24 cellular contexts compared by ENCODE assay signal in the genomic region with DNA sequence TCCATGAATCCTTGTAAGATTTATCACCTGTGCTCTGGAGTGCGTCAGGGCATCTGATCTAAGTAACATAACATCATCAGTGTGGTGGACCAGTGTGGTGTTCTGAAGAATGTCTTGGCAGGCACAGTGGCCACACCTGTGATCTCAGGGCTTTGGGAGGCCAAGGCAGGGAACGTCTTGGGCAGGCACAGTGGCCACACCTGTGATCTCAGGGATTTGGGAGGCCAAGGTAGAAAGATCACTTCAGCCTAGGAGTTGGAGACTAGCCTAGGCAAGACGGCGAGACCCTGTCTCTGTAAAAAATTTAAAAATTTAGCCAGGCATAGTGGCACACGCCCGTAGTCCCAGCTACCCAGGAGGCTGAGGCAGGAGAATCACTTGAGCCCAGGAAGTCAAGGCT.
"Had no signal": no experiment of that assay in that cellular context is flagged by ENCODE, and none has a peak within 500 bp of the region (broad histone marks: within the 10 kb centered on the region; RNA-seq: fewer than 3 reads in every experiment).

No MANE protein-coding gene starts in this region.

- H3K9me3 Mint-ChIP-seq: natural killer cell treated with Interleukin-12 subunit alpha and Interleukin-12 subunit beta and Interleukin-15 and Interleukin-18, amount 100 ng/mL, for 72 hours; stimulated activated effector memory CD8-positive, alpha-beta T cell treated with anti-CD3 and anti-CD28 coated beads, Interleukin-12 subunit alpha, Interleukin-12 subunit beta, amount 100 ng/mL, for 72 hours; stimulated activated naive CD8-positive, alpha-beta T cell treated with anti-CD3 and anti-CD28 coated beads, Interleukin-15, Interleukin-2, amounts not matched to agents 100 ng/mL and 50 ng/mL, for 24 hours had no signal

- H3K27ac Mint-ChIP-seq: immature natural killer cell; naive thymus-derived CD4-positive, alpha-beta T cell; natural killer cell treated with Interleukin-12 subunit alpha and Interleukin-12 subunit beta and Interleukin-15 and Interleukin-18, amount 100 ng/mL, for 72 hours; stimulated activated effector memory CD8-positive, alpha-beta T cell treated with anti-CD3 and anti-CD28 coated beads, Interleukin-12 subunit alpha, Interleukin-12 subunit beta, amount 100 ng/mL, for 72 hours; stimulated activated naive CD8-positive, alpha-beta T cell treated with anti-CD3 and anti-CD28 coated beads, Interleukin-15, Interleukin-2, amounts not matched to agents 100 ng/mL and 50 ng/mL, for 24 hours had no signal

- DNase-seq: hypothalamus; immature natural killer cell; lower lobe of right lung; mammary epithelial cell; mesendoderm; midbrain; mucosa of descending colon; naive thymus-derived CD4-positive, alpha-beta T cell; retina; stimulated activated CD4-positive, alpha-beta T cell treated with anti-CD3 and anti-CD28 coated beads, Interleukin-4, amount 100 ng/mL, for 24 hours; stimulated activated naive CD4-positive, alpha-beta T cell; trophoblast cell; uterus had no signal

- H3K4me1 ChIP-seq: lower lobe of right lung, prostate gland, suprapubic skin, tibial artery, uterus had no signal

- ATAC-seq: lower lobe of right lung; mucosa of descending colon; naive thymus-derived CD4-positive, alpha-beta T cell; natural killer cell treated with Interleukin-12 subunit alpha and Interleukin-12 subunit beta and Interleukin-15 and Interleukin-18, amount 100 ng/mL, for 72 hours; right cardiac atrium; sciatic nerve; stimulated activated effector memory CD8-positive, alpha-beta T cell treated with anti-CD3 and anti-CD28 coated beads, Interleukin-12 subunit alpha, Interleukin-12 subunit beta, amount 100 ng/mL, for 72 hours had no signal

- H3K36me3 ChIP-seq: lower lobe of right lung, ovary, prostate gland, suprapubic skin, thoracic aorta, tibial artery, uterus had no signal

- H3K9me3 ChIP-seq: lower lobe of right lung, mucosa of descending colon, ovary, prostate gland, suprapubic skin, thoracic aorta, tibial artery, uterus had no signal

- H3K4me3 Mint-ChIP-seq: immature natural killer cell; naive thymus-derived CD4-positive, alpha-beta T cell; natural killer cell treated with Interleukin-12 subunit alpha and Interleukin-12 subunit beta and Interleukin-15 and Interleukin-18, amount 100 ng/mL, for 72 hours; stimulated activated effector memory CD8-positive, alpha-beta T cell treated with anti-CD3 and anti-CD28 coated beads, Interleukin-12 subunit alpha, Interleukin-12 subunit beta, amount 100 ng/mL, for 72 hours; stimulated activated naive CD8-positive, alpha-beta T cell treated with anti-CD3 and anti-CD28 coated beads, Interleukin-15, Interleukin-2, amounts not matched to agents 100 ng/mL and 50 ng/mL, for 24 hours had no signal

- H3K4me1 Mint-ChIP-seq: immature natural killer cell; naive thymus-derived CD4-positive, alpha-beta T cell; stimulated activated effector memory CD8-positive, alpha-beta T cell treated with anti-CD3 and anti-CD28 coated beads, Interleukin-12 subunit alpha, Interleukin-12 subunit beta, amount 100 ng/mL, for 72 hours had no signal

- H3K36me3 Mint-ChIP-seq: immature natural killer cell; naive thymus-derived CD4-positive, alpha-beta T cell; natural killer cell treated with Interleukin-12 subunit alpha and Interleukin-12 subunit beta and Interleukin-15 and Interleukin-18, amount 100 ng/mL, for 72 hours; stimulated activated effector memory CD8-positive, alpha-beta T cell treated with anti-CD3 and anti-CD28 coated beads, Interleukin-12 subunit alpha, Interleukin-12 subunit beta, amount 100 ng/mL, for 72 hours had no signal

- H3K27ac ChIP-seq: lower lobe of right lung, ovary, prostate gland, skin epidermis, suprapubic skin, thoracic aorta, tibial artery, uterus had no signal

- H3K27me3 ChIP-seq: ovary, uterus had no signal

- H3K4me3 ChIP-seq: lower lobe of right lung, mucosa of descending colon, ovary, prostate gland, skin epidermis, suprapubic skin, thoracic aorta, tibial artery, uterus had no signal
